In the genomic region with DNA sequence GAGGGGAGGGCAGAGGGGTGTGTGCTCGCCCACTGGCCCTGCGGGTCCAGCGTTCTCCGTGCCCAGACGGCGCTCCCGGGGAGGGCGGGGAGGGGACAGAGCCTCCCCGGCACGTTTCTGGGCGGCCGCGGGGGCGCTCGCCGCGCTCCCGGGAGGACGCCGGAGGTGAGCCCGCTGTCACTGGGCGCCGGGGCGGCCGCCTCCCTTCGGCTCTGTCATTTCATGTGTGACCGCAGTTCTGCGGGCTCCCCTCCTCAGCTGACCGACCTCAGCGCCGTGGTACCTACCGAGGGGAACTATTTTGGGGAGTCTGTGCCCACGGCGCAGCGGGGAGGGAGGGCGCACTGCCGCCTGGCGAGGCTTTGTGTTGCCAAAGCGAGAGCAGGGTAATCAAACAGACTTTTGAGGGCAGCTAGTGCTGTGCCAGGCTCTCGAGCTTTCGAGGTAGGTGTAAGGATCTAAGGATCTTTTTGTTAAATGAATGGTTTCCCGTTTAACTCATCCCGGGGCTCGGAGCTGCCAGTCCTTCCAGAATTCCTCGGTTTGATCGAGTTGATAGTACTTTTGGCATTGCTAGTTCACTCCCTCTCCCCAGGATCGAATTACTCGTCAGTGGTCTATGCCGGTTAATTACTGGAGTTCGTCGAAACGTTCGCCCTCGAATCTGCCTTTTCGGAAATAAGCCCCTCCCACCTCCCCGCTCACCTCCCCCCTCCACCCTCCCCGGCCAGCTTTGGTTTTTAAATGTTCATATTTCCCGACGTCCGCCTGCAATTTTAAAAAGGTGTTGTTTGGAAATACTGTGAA, we compare ENCODE assay signal across 1 cellular context.
TF ChIP-seq lines count a peak whose summit lies in the region.

No MANE protein-coding gene starts in this region.

TF ChIP-seq in HEK293, 187 proteins besides CTCF, POLR2A, EP300 and RAD21 (continued from another document and continues in another):
- TF ChIP-seq, protein P1, sequence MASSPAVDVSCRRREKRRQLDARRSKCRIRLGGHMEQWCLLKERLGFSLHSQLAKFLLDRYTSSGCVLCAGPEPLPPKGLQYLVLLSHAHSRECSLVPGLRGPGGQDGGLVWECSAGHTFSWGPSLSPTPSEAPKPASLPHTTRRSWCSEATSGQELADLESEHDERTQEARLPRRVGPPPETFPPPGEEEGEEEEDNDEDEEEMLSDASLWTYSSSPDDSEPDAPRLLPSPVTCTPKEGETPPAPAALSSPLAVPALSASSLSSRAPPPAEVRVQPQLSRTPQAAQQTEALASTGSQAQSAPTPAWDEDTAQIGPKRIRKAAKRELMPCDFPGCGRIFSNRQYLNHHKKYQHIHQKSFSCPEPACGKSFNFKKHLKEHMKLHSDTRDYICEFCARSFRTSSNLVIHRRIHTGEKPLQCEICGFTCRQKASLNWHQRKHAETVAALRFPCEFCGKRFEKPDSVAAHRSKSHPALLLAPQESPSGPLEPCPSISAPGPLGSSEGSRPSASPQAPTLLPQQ (tag by site-specific recombination; IDR thresholded peaks at IDR 0.05): peak; percentile 52
- TF ChIP-seq ZNF548 (tag by site-specific recombination; IDR thresholded peaks at IDR 0.05): no peak
- no peak for TF ChIP-seq ZNF114 (tag by site-specific recombination; IDR thresholded peaks at IDR 0.05)
- TF ChIP-seq ZFP41 (tag by site-specific recombination; IDR thresholded peaks at IDR 0.05; ENCODE audit: borderline replicate concordance): no peak
- TF ChIP-seq, protein P2, sequence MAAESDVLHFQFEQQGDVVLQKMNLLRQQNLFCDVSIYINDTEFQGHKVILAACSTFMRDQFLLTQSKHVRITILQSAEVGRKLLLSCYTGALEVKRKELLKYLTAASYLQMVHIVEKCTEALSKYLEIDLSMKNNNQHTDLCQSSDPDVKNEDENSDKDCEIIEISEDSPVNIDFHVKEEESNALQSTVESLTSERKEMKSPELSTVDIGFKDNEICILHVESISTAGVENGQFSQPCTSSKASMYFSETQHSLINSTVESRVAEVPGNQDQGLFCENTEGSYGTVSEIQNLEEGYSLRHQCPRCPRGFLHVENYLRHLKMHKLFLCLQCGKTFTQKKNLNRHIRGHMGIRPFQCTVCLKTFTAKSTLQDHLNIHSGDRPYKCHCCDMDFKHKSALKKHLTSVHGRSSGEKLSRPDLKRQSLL (tag by site-specific recombination; IDR thresholded peaks at IDR 0.05): no peak
- TF ChIP-seq, protein P3, sequence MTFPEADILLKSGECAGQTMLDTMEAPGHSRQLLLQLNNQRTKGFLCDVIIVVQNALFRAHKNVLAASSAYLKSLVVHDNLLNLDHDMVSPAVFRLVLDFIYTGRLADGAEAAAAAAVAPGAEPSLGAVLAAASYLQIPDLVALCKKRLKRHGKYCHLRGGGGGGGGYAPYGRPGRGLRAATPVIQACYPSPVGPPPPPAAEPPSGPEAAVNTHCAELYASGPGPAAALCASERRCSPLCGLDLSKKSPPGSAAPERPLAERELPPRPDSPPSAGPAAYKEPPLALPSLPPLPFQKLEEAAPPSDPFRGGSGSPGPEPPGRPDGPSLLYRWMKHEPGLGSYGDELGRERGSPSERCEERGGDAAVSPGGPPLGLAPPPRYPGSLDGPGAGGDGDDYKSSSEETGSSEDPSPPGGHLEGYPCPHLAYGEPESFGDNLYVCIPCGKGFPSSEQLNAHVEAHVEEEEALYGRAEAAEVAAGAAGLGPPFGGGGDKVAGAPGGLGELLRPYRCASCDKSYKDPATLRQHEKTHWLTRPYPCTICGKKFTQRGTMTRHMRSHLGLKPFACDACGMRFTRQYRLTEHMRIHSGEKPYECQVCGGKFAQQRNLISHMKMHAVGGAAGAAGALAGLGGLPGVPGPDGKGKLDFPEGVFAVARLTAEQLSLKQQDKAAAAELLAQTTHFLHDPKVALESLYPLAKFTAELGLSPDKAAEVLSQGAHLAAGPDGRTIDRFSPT (tag by site-specific recombination; IDR thresholded peaks at IDR 0.05): peak; percentile 88
- no peak for TF ChIP-seq ZNF501 (tag by site-specific recombination; IDR thresholded peaks at IDR 0.05)
- TF ChIP-seq, protein P4, sequence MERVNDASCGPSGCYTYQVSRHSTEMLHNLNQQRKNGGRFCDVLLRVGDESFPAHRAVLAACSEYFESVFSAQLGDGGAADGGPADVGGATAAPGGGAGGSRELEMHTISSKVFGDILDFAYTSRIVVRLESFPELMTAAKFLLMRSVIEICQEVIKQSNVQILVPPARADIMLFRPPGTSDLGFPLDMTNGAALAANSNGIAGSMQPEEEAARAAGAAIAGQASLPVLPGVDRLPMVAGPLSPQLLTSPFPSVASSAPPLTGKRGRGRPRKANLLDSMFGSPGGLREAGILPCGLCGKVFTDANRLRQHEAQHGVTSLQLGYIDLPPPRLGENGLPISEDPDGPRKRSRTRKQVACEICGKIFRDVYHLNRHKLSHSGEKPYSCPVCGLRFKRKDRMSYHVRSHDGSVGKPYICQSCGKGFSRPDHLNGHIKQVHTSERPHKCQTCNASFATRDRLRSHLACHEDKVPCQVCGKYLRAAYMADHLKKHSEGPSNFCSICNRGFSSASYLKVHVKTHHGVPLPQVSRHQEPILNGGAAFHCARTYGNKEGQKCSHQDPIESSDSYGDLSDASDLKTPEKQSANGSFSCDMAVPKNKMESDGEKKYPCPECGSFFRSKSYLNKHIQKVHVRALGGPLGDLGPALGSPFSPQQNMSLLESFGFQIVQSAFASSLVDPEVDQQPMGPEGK (tag by site-specific recombination; IDR thresholded peaks at IDR 0.05): peak; percentile 34; the same call in 1 of the 2 replicates
- TF ChIP-seq, protein P5, sequence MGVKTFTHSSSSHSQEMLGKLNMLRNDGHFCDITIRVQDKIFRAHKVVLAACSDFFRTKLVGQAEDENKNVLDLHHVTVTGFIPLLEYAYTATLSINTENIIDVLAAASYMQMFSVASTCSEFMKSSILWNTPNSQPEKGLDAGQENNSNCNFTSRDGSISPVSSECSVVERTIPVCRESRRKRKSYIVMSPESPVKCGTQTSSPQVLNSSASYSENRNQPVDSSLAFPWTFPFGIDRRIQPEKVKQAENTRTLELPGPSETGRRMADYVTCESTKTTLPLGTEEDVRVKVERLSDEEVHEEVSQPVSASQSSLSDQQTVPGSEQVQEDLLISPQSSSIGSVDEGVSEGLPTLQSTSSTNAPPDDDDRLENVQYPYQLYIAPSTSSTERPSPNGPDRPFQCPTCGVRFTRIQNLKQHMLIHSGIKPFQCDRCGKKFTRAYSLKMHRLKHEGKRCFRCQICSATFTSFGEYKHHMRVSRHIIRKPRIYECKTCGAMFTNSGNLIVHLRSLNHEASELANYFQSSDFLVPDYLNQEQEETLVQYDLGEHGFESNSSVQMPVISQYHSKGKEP (tag by site-specific recombination; IDR thresholded peaks at IDR 0.05): no peak
- TF ChIP-seq, protein P6, sequence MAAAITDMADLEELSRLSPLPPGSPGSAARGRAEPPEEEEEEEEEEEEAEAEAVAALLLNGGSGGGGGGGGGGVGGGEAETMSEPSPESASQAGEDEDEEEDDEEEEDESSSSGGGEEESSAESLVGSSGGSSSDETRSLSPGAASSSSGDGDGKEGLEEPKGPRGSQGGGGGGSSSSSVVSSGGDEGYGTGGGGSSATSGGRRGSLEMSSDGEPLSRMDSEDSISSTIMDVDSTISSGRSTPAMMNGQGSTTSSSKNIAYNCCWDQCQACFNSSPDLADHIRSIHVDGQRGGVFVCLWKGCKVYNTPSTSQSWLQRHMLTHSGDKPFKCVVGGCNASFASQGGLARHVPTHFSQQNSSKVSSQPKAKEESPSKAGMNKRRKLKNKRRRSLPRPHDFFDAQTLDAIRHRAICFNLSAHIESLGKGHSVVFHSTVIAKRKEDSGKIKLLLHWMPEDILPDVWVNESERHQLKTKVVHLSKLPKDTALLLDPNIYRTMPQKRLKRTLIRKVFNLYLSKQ (tag by site-specific recombination; IDR thresholded peaks at IDR 0.05; ENCODE audit: borderline replicate concordance): no peak
- no peak for TF ChIP-seq ZNF184 (tag by site-specific recombination; IDR thresholded peaks at IDR 0.05)
- no peak for TF ChIP-seq ZNF248 (tag by site-specific recombination; IDR thresholded peaks at IDR 0.05)
- TF ChIP-seq ZXDB (tag by site-specific recombination; IDR thresholded peaks at IDR 0.05): no peak; the same call in 1 of the 2 replicates
- TF ChIP-seq ZNF341 (tag by site-specific recombination; IDR thresholded peaks at IDR 0.05; ENCODE audit: low read depth): peak; percentile 72
- peak; percentile 81; the same call in 1 of the 2 replicates for TF ChIP-seq ZNF561 (tag by site-specific recombination; IDR thresholded peaks at IDR 0.05; ENCODE audit: borderline replicate concordance)
- no peak for TF ChIP-seq ZNF510 (tag by site-specific recombination; IDR thresholded peaks at IDR 0.05; ENCODE audit: insufficient replicate concordance)
- no peak for TF ChIP-seq ZNF37A (tag by site-specific recombination; IDR thresholded peaks at IDR 0.05)
- 0 out of 2 replicates have a peak, but pooled peaks have one; percentile 12 for TF ChIP-seq SP2 (tag by site-specific recombination; IDR thresholded peaks at IDR 0.05)
- no peak for TF ChIP-seq HOXD13 (CRISPR knock-in tag; IDR thresholded peaks at IDR 0.05; ENCODE audit: borderline replicate concordance)
- no peak for TF ChIP-seq ZNF354C (tag by site-specific recombination; IDR thresholded peaks at IDR 0.05; ENCODE audit: borderline replicate concordance, low read depth)
- no peak for TF ChIP-seq ZNF654 (tag by site-specific recombination; IDR thresholded peaks at IDR 0.05; ENCODE audit: low read depth)
- no peak for TF ChIP-seq ZNF48 (tag by site-specific recombination; IDR thresholded peaks at IDR 0.05)
- TF ChIP-seq ZNF311 (tag by site-specific recombination; IDR thresholded peaks at IDR 0.05; ENCODE audit: borderline replicate concordance): no peak
- TF ChIP-seq REPIN1 (tag by site-specific recombination; IDR thresholded peaks at IDR 0.05; ENCODE audit: low read depth): no peak
- no peak for TF ChIP-seq ZNF132 (tag by site-specific recombination; IDR thresholded peaks at IDR 0.05; ENCODE audit: borderline replicate concordance)
- TF ChIP-seq HOXC10 (CRISPR knock-in tag; IDR thresholded peaks at IDR 0.05): no peak
- TF ChIP-seq, protein P7, sequence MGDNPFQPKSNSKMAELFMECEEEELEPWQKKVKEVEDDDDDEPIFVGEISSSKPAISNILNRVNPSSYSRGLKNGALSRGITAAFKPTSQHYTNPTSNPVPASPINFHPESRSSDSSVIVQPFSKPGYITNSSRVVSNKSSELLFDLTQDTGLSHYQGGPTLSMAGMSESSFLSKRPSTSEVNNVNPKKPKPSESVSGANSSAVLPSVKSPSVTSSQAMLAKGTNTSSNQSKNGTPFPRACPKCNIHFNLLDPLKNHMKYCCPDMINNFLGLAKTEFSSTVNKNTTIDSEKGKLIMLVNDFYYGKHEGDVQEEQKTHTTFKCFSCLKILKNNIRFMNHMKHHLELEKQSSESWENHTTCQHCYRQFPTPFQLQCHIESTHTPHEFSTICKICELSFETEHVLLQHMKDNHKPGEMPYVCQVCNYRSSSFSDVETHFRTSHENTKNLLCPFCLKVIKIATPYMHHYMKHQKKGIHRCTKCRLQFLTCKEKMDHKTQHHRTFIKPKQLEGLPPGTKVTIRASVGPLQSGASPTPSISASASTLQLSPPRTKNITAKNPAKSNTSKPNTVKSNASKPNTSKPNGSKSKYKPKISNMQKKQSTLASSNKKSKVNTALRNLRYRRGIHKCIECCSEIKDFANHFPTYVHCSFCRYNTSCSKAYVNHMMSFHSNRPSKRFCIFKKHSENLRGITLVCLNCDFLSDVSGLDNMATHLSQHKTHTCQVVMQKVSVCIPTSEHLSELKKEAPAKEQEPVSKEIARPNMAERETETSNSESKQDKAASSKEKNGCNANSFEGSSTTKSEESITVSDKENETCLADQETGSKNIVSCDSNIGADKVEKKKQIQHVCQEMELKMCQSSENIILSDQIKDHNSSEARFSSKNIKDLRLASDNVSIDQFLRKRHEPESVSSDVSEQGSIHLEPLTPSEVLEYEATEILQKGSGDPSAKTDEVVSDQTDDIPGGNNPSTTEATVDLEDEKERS (tag by site-specific recombination; IDR thresholded peaks at IDR 0.05): no peak
- TF ChIP-seq, protein P8, sequence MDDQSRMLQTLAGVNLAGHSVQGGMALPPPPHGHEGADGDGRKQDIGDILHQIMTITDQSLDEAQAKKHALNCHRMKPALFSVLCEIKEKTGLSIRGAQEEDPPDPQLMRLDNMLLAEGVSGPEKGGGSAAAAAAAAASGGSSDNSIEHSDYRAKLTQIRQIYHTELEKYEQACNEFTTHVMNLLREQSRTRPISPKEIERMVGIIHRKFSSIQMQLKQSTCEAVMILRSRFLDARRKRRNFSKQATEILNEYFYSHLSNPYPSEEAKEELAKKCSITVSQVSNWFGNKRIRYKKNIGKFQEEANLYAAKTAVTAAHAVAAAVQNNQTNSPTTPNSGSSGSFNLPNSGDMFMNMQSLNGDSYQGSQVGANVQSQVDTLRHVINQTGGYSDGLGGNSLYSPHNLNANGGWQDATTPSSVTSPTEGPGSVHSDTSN (CRISPR knock-in tag; IDR thresholded peaks at IDR 0.05): no peak
- no peak for TF ChIP-seq ZNF324 (tag by site-specific recombination; IDR thresholded peaks at IDR 0.05)
- TF ChIP-seq MZF1 (tag by site-specific recombination; IDR thresholded peaks at IDR 0.05; ENCODE audit: borderline replicate concordance): 0 out of 2 replicates have a peak, but pooled peaks have one; percentile 19
- TF ChIP-seq ZNF623 (tag by site-specific recombination; IDR thresholded peaks at IDR 0.05): no peak
- TF ChIP-seq ZNF629 (tag by site-specific recombination; IDR thresholded peaks at IDR 0.05): no peak; the same call in 1 of the 2 replicates
- no peak for TF ChIP-seq ZNF23 (tag by site-specific recombination; IDR thresholded peaks at IDR 0.05; ENCODE audit: borderline replicate concordance)
- no peak for TF ChIP-seq ZBTB21 (tag by site-specific recombination; IDR thresholded peaks at IDR 0.05)
- TF ChIP-seq, protein P9, sequence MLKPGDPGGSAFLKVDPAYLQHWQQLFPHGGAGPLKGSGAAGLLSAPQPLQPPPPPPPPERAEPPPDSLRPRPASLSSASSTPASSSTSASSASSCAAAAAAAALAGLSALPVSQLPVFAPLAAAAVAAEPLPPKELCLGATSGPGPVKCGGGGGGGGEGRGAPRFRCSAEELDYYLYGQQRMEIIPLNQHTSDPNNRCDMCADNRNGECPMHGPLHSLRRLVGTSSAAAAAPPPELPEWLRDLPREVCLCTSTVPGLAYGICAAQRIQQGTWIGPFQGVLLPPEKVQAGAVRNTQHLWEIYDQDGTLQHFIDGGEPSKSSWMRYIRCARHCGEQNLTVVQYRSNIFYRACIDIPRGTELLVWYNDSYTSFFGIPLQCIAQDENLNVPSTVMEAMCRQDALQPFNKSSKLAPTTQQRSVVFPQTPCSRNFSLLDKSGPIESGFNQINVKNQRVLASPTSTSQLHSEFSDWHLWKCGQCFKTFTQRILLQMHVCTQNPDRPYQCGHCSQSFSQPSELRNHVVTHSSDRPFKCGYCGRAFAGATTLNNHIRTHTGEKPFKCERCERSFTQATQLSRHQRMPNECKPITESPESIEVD (tag by site-specific recombination; IDR thresholded peaks at IDR 0.05): no peak; the same call in 1 of the 2 replicates
- no peak for TF ChIP-seq ZNF157 (tag by site-specific recombination; IDR thresholded peaks at IDR 0.05)
- TF ChIP-seq ZNF544 (tag by site-specific recombination; IDR thresholded peaks at IDR 0.05): no peak
